In genomic region chr11:119446434-119446833, GRCh38 we compare ENCODE assay signal across 19 cellular contexts. TPM values are rescaled to one million over a fixed set of nuclear protein-coding genes. Genes with fewer than 3 reads are reported as not detected.
"Had no signal": no experiment of that assay in that cellular context is flagged by ENCODE, and none has a peak within 500 bp of the region (broad histone marks: within the 10 kb centered on the region; RNA-seq: fewer than 3 reads in every experiment).

No MANE protein-coding gene starts in this region.

- H3K9me3 Mint-ChIP-seq: activated CD4-positive, alpha-beta T cell treated with anti-CD3 and anti-CD28 coated beads, Interleukin-2, amount 10 ng/mL, durations not matched to agents 7 days and 5 days; memory B cell; natural killer cell had no signal

- DNase-seq: activated CD4-positive, alpha-beta T cell treated with anti-CD3 and anti-CD28 coated beads, Interleukin-2, amount 10 ng/mL, durations not matched to agents 7 days and 5 days; activated CD8-positive, alpha-beta memory T cell treated with anti-CD3 and anti-CD28 coated beads, Interleukin-2, amount 50 U/mL, for 48 hours; activated CD8-positive, alpha-beta T cell treated with anti-CD3 and anti-CD28 coated beads, Interleukin-2, amount 10 ng/mL, durations not matched to agents 7 days and 5 days; activated effector memory CD4-positive, alpha-beta T cell treated with anti-CD3 and anti-CD28 coated beads, Interleukin-2, amount 50 U/mL, for 16 hours; activated naive CD4-positive, alpha-beta T cell treated with anti-CD3 and anti-CD28 coated beads, Interleukin-2, amount 50 U/mL, for 16 hours; activated T-cell treated with anti-CD3 and anti-CD28 coated beads, Interleukin-2, amount 50 U/mL, for 48 hours; adrenal gland; dermis blood vessel endothelial cell; effector memory CD4-positive, alpha-beta T cell; esophagus squamous epithelium; natural killer cell; retina; small intestine; stimulated activated CD4-positive, alpha-beta T cell treated with anti-CD3 and anti-CD28 coated beads, Interleukin-4, amount 100 ng/mL, for 4 hours; stimulated activated naive B cell treated with anti-CD40 and anti-IgM and Interleukin-4, amounts not matched to agents 10 μg/mL and 1 μg/mL and 100 μg/mL, for 72 hours; T1000; tibial artery; uterus had no signal

- ATAC-seq: activated CD8-positive, alpha-beta T cell treated with anti-CD3 and anti-CD28 coated beads, Interleukin-2, amount 10 ng/mL, durations not matched to agents 7 days and 5 days; stimulated activated naive B cell treated with anti-CD40 and anti-IgM and Interleukin-4, amounts not matched to agents 10 μg/mL and 1 μg/mL and 100 μg/mL, for 72 hours had no signal

- H3K27ac Mint-ChIP-seq: activated CD4-positive, alpha-beta T cell treated with anti-CD3 and anti-CD28 coated beads, Interleukin-2, amount 10 ng/mL, durations not matched to agents 7 days and 5 days; activated CD8-positive, alpha-beta T cell treated with anti-CD3 and anti-CD28 coated beads, Interleukin-2, amount 10 ng/mL, durations not matched to agents 7 days and 5 days; memory B cell; natural killer cell; stimulated activated naive B cell treated with anti-CD40 and anti-IgM and Interleukin-4, amounts not matched to agents 10 μg/mL and 1 μg/mL and 100 μg/mL, for 72 hours had no signal

- H3K9me3 ChIP-seq: adrenal gland, esophagus squamous epithelium, tibial artery, uterus had no signal

- H3K27ac ChIP-seq: adrenal gland, tibial artery had no signal

- H3K27me3 ChIP-seq: adrenal gland, esophagus squamous epithelium, uterus had no signal

- H3K4me3 ChIP-seq: adrenal gland, esophagus squamous epithelium, tibial artery, uterus had no signal

- H3K4me1 ChIP-seq: adrenal gland, tibial artery had no signal

- H3K4me3 Mint-ChIP-seq: activated CD4-positive, alpha-beta T cell treated with anti-CD3 and anti-CD28 coated beads, Interleukin-2, amount 10 ng/mL, durations not matched to agents 7 days and 5 days; activated CD8-positive, alpha-beta T cell treated with anti-CD3 and anti-CD28 coated beads, Interleukin-2, amount 10 ng/mL, durations not matched to agents 7 days and 5 days; memory B cell; natural killer cell; stimulated activated naive B cell treated with anti-CD40 and anti-IgM and Interleukin-4, amounts not matched to agents 10 μg/mL and 1 μg/mL and 100 μg/mL, for 72 hours had no signal

- H3K36me3 Mint-ChIP-seq: memory B cell; natural killer cell; stimulated activated naive B cell treated with anti-CD40 and anti-IgM and Interleukin-4, amounts not matched to agents 10 μg/mL and 1 μg/mL and 100 μg/mL, for 72 hours had no signal

- H3K36me3 ChIP-seq: adrenal gland, esophagus squamous epithelium, tibial artery, uterus had no signal

RNA-seq across cellular contexts. Expression of gene THY1, which starts 23.5 kb away (rescaled TPM):
- total RNA-seq: activated CD8-positive, alpha-beta T cell treated with anti-CD3 and anti-CD28 coated beads, Interleukin-2, amount 10 ng/mL, durations not matched to agents 7 days and 5 days; natural killer cell had no signal
